ENCODE assay signal across 11 cellular contexts in genomic region chr3:56854856-56855620, GRCh38.
"Had no signal": no experiment of that assay in that cellular context is flagged by ENCODE, and none has a peak within 500 bp of the region (broad histone marks: within the 10 kb centered on the region; RNA-seq: fewer than 3 reads in every experiment).

No MANE protein-coding gene starts in this region.

- H3K36me3 ChIP-seq: right atrium auricular region, thyroid gland had no signal

- H3K36me3 Mint-ChIP-seq: natural killer cell treated with Interleukin-12 subunit alpha and Interleukin-12 subunit beta and Interleukin-15 and Interleukin-18, amount 100 ng/mL, for 72 hours had no signal

- H3K27me3 ChIP-seq: right atrium auricular region, thyroid gland had no signal

- H3K4me3 ChIP-seq: right atrium auricular region, thyroid gland had no signal

- DNase-seq: activated T-cell treated with anti-CD3 and anti-CD28 coated beads for 4 hours; cerebellar nuclear complex; effector memory CD4-positive, alpha-beta T cell; small intestine had no signal

- H3K9me3 ChIP-seq: right atrium auricular region, thyroid gland had no signal

- FAIRE-seq: frontal cortex, small intestine had no signal

- H3K27me3 Mint-ChIP-seq: activated naive CD4-positive, alpha-beta T cell treated with anti-CD3 and anti-CD28 coated beads, Interleukin-2, amount 10 ng/mL, durations not matched to agents 7 days and 5 days; natural killer cell treated with Interleukin-12 subunit alpha and Interleukin-12 subunit beta and Interleukin-15 and Interleukin-18, amount 100 ng/mL, for 72 hours; progenitor cell of endocrine pancreas had no signal

- ATAC-seq: natural killer cell treated with Interleukin-12 subunit alpha and Interleukin-12 subunit beta and Interleukin-15 and Interleukin-18, amount 100 ng/mL, for 72 hours had no signal

- H3K27ac ChIP-seq: right atrium auricular region, thyroid gland had no signal

- H3K27ac Mint-ChIP-seq: activated naive CD4-positive, alpha-beta T cell treated with anti-CD3 and anti-CD28 coated beads, Interleukin-2, amount 10 ng/mL, durations not matched to agents 7 days and 5 days; progenitor cell of endocrine pancreas had no signal

- H3K4me3 Mint-ChIP-seq: activated naive CD4-positive, alpha-beta T cell treated with anti-CD3 and anti-CD28 coated beads, Interleukin-2, amount 10 ng/mL, durations not matched to agents 7 days and 5 days; natural killer cell treated with Interleukin-12 subunit alpha and Interleukin-12 subunit beta and Interleukin-15 and Interleukin-18, amount 100 ng/mL, for 72 hours had no signal

- H3K9me3 Mint-ChIP-seq: activated naive CD4-positive, alpha-beta T cell treated with anti-CD3 and anti-CD28 coated beads, Interleukin-2, amount 10 ng/mL, durations not matched to agents 7 days and 5 days; activated T-helper 2 cell treated with anti-CD3 and anti-CD28 coated beads, Interferon-gamma antibody, Interleukin-2, Interleukin-4, amounts not matched to agents 10 μg/mL and 5 μg/mL and 100 μg/mL, durations not matched to agents 14 hours and 24 hours and 36 hours; natural killer cell treated with Interleukin-12 subunit alpha and Interleukin-12 subunit beta and Interleukin-15 and Interleukin-18, amount 100 ng/mL, for 72 hours had no signal
